Comparison of ENCODE assay signal across 12 cellular contexts in genomic region chr2:59296279-59296678, GRCh38.
"Had no signal": no experiment of that assay in that cellular context is flagged by ENCODE, and none has a peak within 500 bp of the region (broad histone marks: within the 10 kb centered on the region; RNA-seq: fewer than 3 reads in every experiment).

No MANE protein-coding gene starts in this region.

- DNase-seq: activated CD4-positive, alpha-beta T cell treated with anti-CD3 and anti-CD28 coated beads, Interleukin-2, amount 50 U/mL, for 48 hours; activated CD4-positive, CD25-positive, alpha-beta regulatory T cell treated with anti-CD3 and anti-CD28 coated beads, Interleukin-2, amount 50 U/mL, for 72 hours; activated CD8-positive, alpha-beta memory T cell treated with anti-CD3 and anti-CD28 coated beads, Interleukin-2, amount 10 ng/mL, durations not matched to agents 7 days and 5 days; activated effector memory CD4-positive, alpha-beta T cell treated with Interleukin-2 at 50 U/mL for 16 hours; activated T-cell treated with anti-CD3 and anti-CD28 coated beads, Interleukin-2, amount 50 U/mL, for 24 hours; colonic mucosa; kidney glomerular epithelial cell; ovary; stomach; uterus had no signal

- H3K27me3 ChIP-seq: colonic mucosa, gastroesophageal sphincter, neural progenitor cell, ovary, stomach, uterus had no signal

- H3K4me1 ChIP-seq: colonic mucosa, gastroesophageal sphincter, neural progenitor cell, uterus had no signal

- H3K27ac ChIP-seq: colonic mucosa, gastroesophageal sphincter, neural progenitor cell, ovary, stomach, uterus had no signal

- H3K36me3 ChIP-seq: colonic mucosa, gastroesophageal sphincter, neural progenitor cell, ovary, stomach, uterus had no signal

- H3K9me3 ChIP-seq: colonic mucosa, gastroesophageal sphincter, ovary, stomach, uterus had no signal

- ATAC-seq: activated CD8-positive, alpha-beta memory T cell treated with anti-CD3 and anti-CD28 coated beads, Interleukin-2, amount 10 ng/mL, durations not matched to agents 7 days and 5 days; gastroesophageal sphincter had no signal

- H3K4me3 ChIP-seq: colonic mucosa, gastroesophageal sphincter, neural progenitor cell, ovary, stomach, uterus had no signal
